1 cellular context compared by ENCODE assay signal in the genomic region with DNA sequence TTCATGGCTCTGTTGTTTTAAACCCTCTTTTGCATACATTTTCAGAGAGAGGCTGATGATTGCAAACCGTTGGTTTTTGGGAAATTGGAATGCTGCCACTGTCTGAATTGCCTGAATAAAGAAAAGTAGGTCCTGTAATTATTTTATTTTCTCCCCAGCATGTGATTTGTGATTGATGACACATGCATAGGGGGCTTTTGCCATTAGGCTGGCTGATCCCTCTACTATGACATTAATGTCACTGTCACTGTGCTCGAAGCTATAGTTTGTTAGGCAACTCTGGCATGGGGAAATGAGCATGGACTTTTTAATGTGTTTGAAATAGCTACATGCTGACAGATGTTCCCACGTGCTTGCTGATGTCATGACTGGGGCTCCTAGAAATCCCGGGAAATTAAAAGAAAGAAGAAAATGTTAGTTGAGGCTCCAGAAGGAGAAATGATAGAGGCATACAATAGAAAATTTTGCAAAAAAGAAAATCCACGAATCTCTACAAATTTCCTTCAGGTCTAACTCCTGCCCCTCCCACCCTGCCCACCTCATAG.
TF ChIP-seq lines count a peak whose summit lies in the region.

No MANE protein-coding gene starts in this region.

TF ChIP-seq in HEK293, 187 proteins besides CTCF, POLR2A, EP300 and RAD21 (continued from another document):
- TF ChIP-seq, protein P1, sequence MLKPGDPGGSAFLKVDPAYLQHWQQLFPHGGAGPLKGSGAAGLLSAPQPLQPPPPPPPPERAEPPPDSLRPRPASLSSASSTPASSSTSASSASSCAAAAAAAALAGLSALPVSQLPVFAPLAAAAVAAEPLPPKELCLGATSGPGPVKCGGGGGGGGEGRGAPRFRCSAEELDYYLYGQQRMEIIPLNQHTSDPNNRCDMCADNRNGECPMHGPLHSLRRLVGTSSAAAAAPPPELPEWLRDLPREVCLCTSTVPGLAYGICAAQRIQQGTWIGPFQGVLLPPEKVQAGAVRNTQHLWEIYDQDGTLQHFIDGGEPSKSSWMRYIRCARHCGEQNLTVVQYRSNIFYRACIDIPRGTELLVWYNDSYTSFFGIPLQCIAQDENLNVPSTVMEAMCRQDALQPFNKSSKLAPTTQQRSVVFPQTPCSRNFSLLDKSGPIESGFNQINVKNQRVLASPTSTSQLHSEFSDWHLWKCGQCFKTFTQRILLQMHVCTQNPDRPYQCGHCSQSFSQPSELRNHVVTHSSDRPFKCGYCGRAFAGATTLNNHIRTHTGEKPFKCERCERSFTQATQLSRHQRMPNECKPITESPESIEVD (tag by site-specific recombination; IDR thresholded peaks at IDR 0.05): no peak
